Comparison of ENCODE assay signal across 1 cellular context in genomic region chr6:54878705-54879104, GRCh38.
TF ChIP-seq lines count a peak whose summit lies in the region.

No MANE protein-coding gene starts in this region.

TF ChIP-seq in WTC11, 78 proteins besides CTCF, POLR2A, EP300 and RAD21 (continued from another document):
- TF ChIP-seq ZNF281 (CRISPR knock-in tag; IDR thresholded peaks at IDR 0.05) (no peak), STAT6 (CRISPR knock-in tag; conservative IDR thresholded peaks at IDR 0.05; ENCODE audit: low read depth) (no peak), FOXP1 (CRISPR knock-in tag; IDR thresholded peaks at IDR 0.05; ENCODE audit: borderline replicate concordance) (no peak)
- TF ChIP-seq, protein P1, sequence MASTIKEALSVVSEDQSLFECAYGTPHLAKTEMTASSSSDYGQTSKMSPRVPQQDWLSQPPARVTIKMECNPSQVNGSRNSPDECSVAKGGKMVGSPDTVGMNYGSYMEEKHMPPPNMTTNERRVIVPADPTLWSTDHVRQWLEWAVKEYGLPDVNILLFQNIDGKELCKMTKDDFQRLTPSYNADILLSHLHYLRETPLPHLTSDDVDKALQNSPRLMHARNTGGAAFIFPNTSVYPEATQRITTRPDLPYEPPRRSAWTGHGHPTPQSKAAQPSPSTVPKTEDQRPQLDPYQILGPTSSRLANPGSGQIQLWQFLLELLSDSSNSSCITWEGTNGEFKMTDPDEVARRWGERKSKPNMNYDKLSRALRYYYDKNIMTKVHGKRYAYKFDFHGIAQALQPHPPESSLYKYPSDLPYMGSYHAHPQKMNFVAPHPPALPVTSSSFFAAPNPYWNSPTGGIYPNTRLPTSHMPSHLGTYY (CRISPR knock-in tag; IDR thresholded peaks at IDR 0.05), result no peak
